16 cellular contexts compared by ENCODE assay signal in the genomic region with DNA sequence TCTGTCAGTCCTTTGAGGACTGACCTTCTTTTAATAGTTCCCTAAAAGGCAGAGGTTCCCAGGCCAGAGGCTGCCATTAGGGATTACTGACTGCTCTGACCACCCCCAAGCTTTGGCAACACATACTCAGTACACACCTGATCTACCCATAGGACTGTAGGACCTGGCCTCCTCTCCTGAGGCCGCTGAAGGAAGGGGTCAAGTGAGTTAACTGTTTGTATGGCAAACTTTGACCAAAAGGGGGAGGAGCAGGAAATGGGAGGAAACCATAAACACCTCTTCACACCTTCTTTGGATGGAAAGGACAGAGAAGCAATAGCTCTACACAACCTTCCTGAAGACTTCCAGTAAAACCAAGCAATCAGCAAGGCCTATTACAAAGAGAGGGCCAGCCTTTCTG.
"Had no signal": no experiment of that assay in that cellular context is flagged by ENCODE, and none has a peak within 500 bp of the region (broad histone marks: within the 10 kb centered on the region; RNA-seq: fewer than 3 reads in every experiment).

No MANE protein-coding gene starts in this region.

- H3K4me3 ChIP-seq: hepatocyte, lower lobe of right lung, sigmoid colon, thoracic aorta had no signal

- H3K27me3 ChIP-seq: hepatocyte, sigmoid colon had no signal

- H3K9me3 Mint-ChIP-seq: activated naive CD8-positive, alpha-beta T cell treated with anti-CD3 and anti-CD28 coated beads, Interleukin-2, amount 10 ng/mL, durations not matched to agents 7 days and 5 days; effector memory CD8-positive, alpha-beta T cell; neural crest cell had no signal

- H3K4me2 ChIP-seq: hepatocyte had no signal

- H3K36me3 ChIP-seq: lower lobe of right lung, sigmoid colon, thoracic aorta had no signal

- H3K9me3 ChIP-seq: lower lobe of right lung, sigmoid colon, thoracic aorta had no signal

- ATAC-seq: activated CD4-positive, CD25-positive, alpha-beta regulatory T cell treated with anti-CD3 and anti-CD28 coated beads, Interleukin-2, amount 50 U/mL, for 24 hours; effector memory CD8-positive, alpha-beta T cell; lower lobe of right lung had no signal

- H3K27ac Mint-ChIP-seq: activated naive CD8-positive, alpha-beta T cell treated with anti-CD3 and anti-CD28 coated beads, Interleukin-2, amount 10 ng/mL, durations not matched to agents 7 days and 5 days; effector memory CD8-positive, alpha-beta T cell; mesothelial cell of epicardium had no signal

- H2AFZ ChIP-seq: hepatocyte had no signal

- DNase-seq: activated CD4-positive, alpha-beta T cell treated with anti-CD3 and anti-CD28 coated beads, Interleukin-2, amount 50 U/mL, for 1 hour; activated CD8-positive, alpha-beta memory T cell treated with anti-CD3 and anti-CD28 coated beads for 24 hours; activated gamma-delta T cell treated with Interleukin-2 at 50 U/mL for 16 hours; activated naive CD8-positive, alpha-beta T cell treated with anti-CD3 and anti-CD28 coated beads, Interleukin-2, amount 10 ng/mL, durations not matched to agents 7 days and 5 days; dermis blood vessel endothelial cell; effector memory CD8-positive, alpha-beta T cell; erythroblast; lower lobe of right lung; sigmoid colon; stimulated activated CD4-positive, alpha-beta T cell treated with anti-CD3 and anti-CD28 coated beads, Interleukin-1b, Interleukin-23, amount 100 ng/mL, for 48 hours; T-helper 9 cell had no signal

- H3K36me3 Mint-ChIP-seq: activated naive CD8-positive, alpha-beta T cell treated with anti-CD3 and anti-CD28 coated beads, Interleukin-2, amount 10 ng/mL, durations not matched to agents 7 days and 5 days had no signal

- H3K4me3 Mint-ChIP-seq: activated naive CD8-positive, alpha-beta T cell treated with anti-CD3 and anti-CD28 coated beads, Interleukin-2, amount 10 ng/mL, durations not matched to agents 7 days and 5 days; effector memory CD8-positive, alpha-beta T cell; mesothelial cell of epicardium; neural crest cell had no signal

- H3K27ac ChIP-seq: hepatocyte, lower lobe of right lung, sigmoid colon, thoracic aorta had no signal
